In genomic region chr22:19550382-19550781, GRCh38 we compare ENCODE assay signal across 12 cellular contexts. TPM values are rescaled to one million over a fixed set of nuclear protein-coding genes. Genes with fewer than 3 reads are reported as not detected.
"Had no signal": no experiment of that assay in that cellular context is flagged by ENCODE, and none has a peak within 500 bp of the region (broad histone marks: within the 10 kb centered on the region; RNA-seq: fewer than 3 reads in every experiment).

No MANE protein-coding gene starts in this region.

- H3K9ac ChIP-seq: GM23248 had no signal

- H3K4me2 ChIP-seq: GM23338 had no signal

- ATAC-seq: GM23338, HCT116 had no signal

- FAIRE-seq: H1, H54 had no signal

- H3K4me1 ChIP-seq: HAP-1 had no signal

- H3K4me3 ChIP-seq: GM23248, GM23338, HAP-1 had no signal

- H3K36me3 ChIP-seq: HAP-1 had no signal

- H3K27ac ChIP-seq: GM23248 had no signal

- DNase-seq: GM23248, GOT3, H7, H9, HCEC 1CT, HFFc6 had no signal

- H2AFZ ChIP-seq: GM23248, GM23338 had no signal

RNA-seq across cellular contexts. Expression of gene CLDN5, which starts 26.2 kb away (rescaled TPM):
- total RNA-seq: GM23248, H4 had no signal
- polyA plus RNA-seq: GM23248 had no signal
